In genomic region chr1:182110635-182111034, GRCh38 we compare ENCODE assay signal across 25 cellular contexts. TPM values are rescaled to one million over a fixed set of nuclear protein-coding genes. Genes with fewer than 3 reads are reported as not detected.
"Had no signal": no experiment of that assay in that cellular context is flagged by ENCODE, and none has a peak within 500 bp of the region (broad histone marks: within the 10 kb centered on the region; RNA-seq: fewer than 3 reads in every experiment).

No MANE protein-coding gene starts in this region.

- H3K4me3 Mint-ChIP-seq: activated CD4-positive, alpha-beta memory T cell treated with anti-CD3 and anti-CD28 coated beads, Interleukin-2, amount 10 ng/mL, durations not matched to agents 7 days and 5 days; activated T-cell treated with anti-CD3 and anti-CD28 coated beads, Interleukin-2, amount 50 U/mL, for 72 hours; T-helper 2 cell treated with Interferon-gamma antibody and Interleukin-4, amounts not matched to agents 5 μg/mL and 100 μg/mL, for 36 hours had no signal

- H3K36me3 ChIP-seq: left lung, spleen, tibial artery, uterus had no signal

- H3K9me3 Mint-ChIP-seq: activated CD4-positive, alpha-beta memory T cell treated with anti-CD3 and anti-CD28 coated beads, Interleukin-2, amount 10 ng/mL, durations not matched to agents 7 days and 5 days; T-helper 2 cell treated with Interferon-gamma antibody and Interleukin-4, amounts not matched to agents 5 μg/mL and 100 μg/mL, for 36 hours had no signal

- H3K4me1 ChIP-seq: left lung, spleen, tibial artery, uterus had no signal

- H3K4me1 Mint-ChIP-seq: activated CD4-positive, alpha-beta memory T cell treated with anti-CD3 and anti-CD28 coated beads, Interleukin-2, amount 10 ng/mL, durations not matched to agents 7 days and 5 days had no signal

- FAIRE-seq: frontal cortex, kidney, TTC549 had no signal

- H3K27ac Mint-ChIP-seq: activated CD4-positive, alpha-beta memory T cell treated with anti-CD3 and anti-CD28 coated beads, Interleukin-2, amount 10 ng/mL, durations not matched to agents 7 days and 5 days; activated T-cell treated with anti-CD3 and anti-CD28 coated beads, Interleukin-2, amount 50 U/mL, for 72 hours; T-helper 2 cell treated with Interferon-gamma antibody and Interleukin-4, amounts not matched to agents 5 μg/mL and 100 μg/mL, for 36 hours had no signal

- H3K9me3 ChIP-seq: left lung, tibial artery, uterus had no signal

- DNase-seq: activated CD4-positive, alpha-beta memory T cell treated with anti-CD3 and anti-CD28 coated beads, Interleukin-2, amount 10 ng/mL, durations not matched to agents 7 days and 5 days; activated CD4-positive, alpha-beta T cell treated with anti-CD3 and anti-CD28 coated beads for 4 hours; activated CD8-positive, alpha-beta memory T cell treated with anti-CD3 and anti-CD28 coated beads, Interleukin-2, amount 50 U/mL, for 48 hours; activated effector memory CD4-positive, alpha-beta T cell treated with anti-CD3 and anti-CD28 coated beads, Interleukin-2, amount 50 U/mL, for 16 hours; activated naive CD4-positive, alpha-beta T cell treated with anti-CD3 and anti-CD28 coated beads, Interleukin-2, amount 50 U/mL, for 16 hours; activated T-cell treated with anti-CD3 and anti-CD28 coated beads, Interleukin-2, amount 50 U/mL, for 72 hours; aorta; cortex of kidney; hypothalamus; kidney; left lung; occipital lobe; posterior cingulate gyrus; spleen; stimulated activated naive CD8-positive, alpha-beta T cell treated with anti-CD3 and anti-CD28 coated beads, Interleukin-15, Interleukin-2, amounts not matched to agents 100 U/mL and 50 U/mL, for 24 hours; tibial artery; uterus had no signal

- H3K27ac ChIP-seq: left lung, spleen, tibial artery, uterus had no signal

- ATAC-seq: activated T-cell treated with anti-CD3 and anti-CD28 coated beads, Interleukin-2, amount 50 U/mL, for 72 hours; left lung; stimulated activated naive CD8-positive, alpha-beta T cell treated with anti-CD3 and anti-CD28 coated beads, Interleukin-15, Interleukin-2, amounts not matched to agents 100 U/mL and 50 U/mL, for 24 hours had no signal

- H3K4me3 ChIP-seq: left lung, spleen, tibial artery, uterus had no signal

- H3K27me3 ChIP-seq: uterus had no signal

RNA-seq across cellular contexts. Expression of gene ZNF648, which starts 49.1 kb away (rescaled TPM):
- total RNA-seq: activated CD4-positive, alpha-beta memory T cell treated with anti-CD3 and anti-CD28 coated beads, Interleukin-2, amount 10 ng/mL, durations not matched to agents 7 days and 5 days; aorta; kidney; lung microvascular endothelial cell; myocyte; renal cortical epithelial cell had no signal
- polyA plus RNA-seq: aorta, esophagus, neural cell, spleen had no signal
